Comparison of ENCODE assay signal across 19 cellular contexts in the genomic region with DNA sequence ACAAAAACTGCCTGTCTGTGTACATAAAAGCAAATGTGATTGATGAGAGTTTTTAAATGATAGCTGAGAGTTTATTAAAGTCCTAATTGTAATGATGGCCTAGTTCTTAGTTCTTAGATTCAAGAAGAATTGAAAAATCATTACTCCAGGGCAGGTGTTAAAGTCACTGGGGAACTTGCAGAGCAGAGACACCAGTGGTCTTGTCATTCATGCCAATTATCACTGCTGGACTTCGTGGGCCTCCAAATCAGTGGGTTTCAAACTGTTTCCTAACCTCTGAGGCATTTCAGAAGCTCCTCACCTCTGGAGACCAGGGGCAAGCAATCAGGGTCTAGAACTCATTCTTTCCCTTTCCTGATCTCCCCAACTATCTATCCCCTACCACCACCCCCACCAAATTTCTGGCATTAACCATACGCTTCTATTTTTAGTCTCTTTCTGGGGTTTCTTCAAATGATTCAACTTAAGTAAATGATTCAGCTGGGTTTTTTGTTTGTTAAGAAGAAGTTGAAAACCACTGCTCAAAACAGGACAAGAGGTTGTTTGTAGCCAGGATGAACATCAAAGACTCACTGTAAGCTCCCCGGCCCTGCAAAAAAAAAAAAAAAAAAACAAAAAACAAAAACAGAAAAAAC.
DNase-seq lines count a peak whose midpoint lies in the region; ATAC-seq, FAIRE-seq and TF ChIP-seq lines count a peak whose summit lies in the region.
"Had no signal": no experiment of that assay in that cellular context is flagged by ENCODE, and none has a peak within 500 bp of the region (broad histone marks: within the 10 kb centered on the region; RNA-seq: fewer than 3 reads in every experiment).

No MANE protein-coding gene starts in this region.

- FAIRE-seq in GM19239 (lab: Jason Lieb, UNC) = peak; percentile 79
- FAIRE-seq: small intestine had no signal

- peaks cover 47% of the 10 kb centered on the region for H3K36me3 Mint-ChIP-seq in activated naive CD4-positive, alpha-beta T cell treated with anti-CD3 and anti-CD28 coated beads for 36 hours (ENCODE audit: low read depth)
- peaks cover 38% of the 10 kb centered on the region for H3K36me3 Mint-ChIP-seq in T-helper 1 cell treated with Interleukin-12 subunit alpha and Interleukin-12 subunit beta and Interleukin-4 antibody, amounts not matched to agents 30 μg/mL and 1 μg/mL, for 36 hours (ENCODE audit: low read depth)
- H3K36me3 Mint-ChIP-seq in stimulated activated effector memory CD8-positive, alpha-beta T cell treated with anti-CD3 and anti-CD28 coated beads, Interleukin-12 subunit alpha, Interleukin-12 subunit beta, amount 100 ng/mL, for 72 hours = peaks cover 14% of the 10 kb centered on the region

- H3K4me3 Mint-ChIP-seq in activated naive CD4-positive, alpha-beta T cell treated with anti-CD3 and anti-CD28 coated beads for 36 hours = no peak overlapping the region
- H3K4me3 Mint-ChIP-seq in T-helper 1 cell treated with Interleukin-12 subunit alpha and Interleukin-12 subunit beta and Interleukin-4 antibody, amounts not matched to agents 30 μg/mL and 1 μg/mL, for 36 hours = no peak overlapping the region
- H3K4me3 Mint-ChIP-seq in stimulated activated effector memory CD8-positive, alpha-beta T cell treated with anti-CD3 and anti-CD28 coated beads, Interleukin-12 subunit alpha, Interleukin-12 subunit beta, amount 100 ng/mL, for 72 hours = peak overlapping the region; percentile 26
- H3K4me3 Mint-ChIP-seq: CD4-positive, alpha-beta memory T cell; neural progenitor cell had no signal

- peaks cover 18% of the 10 kb centered on the region for H3K4me1 Mint-ChIP-seq in activated naive CD4-positive, alpha-beta T cell treated with anti-CD3 and anti-CD28 coated beads for 36 hours (ENCODE audit: low read depth)
- H3K4me1 Mint-ChIP-seq in T-helper 1 cell treated with Interleukin-12 subunit alpha and Interleukin-12 subunit beta and Interleukin-4 antibody, amounts not matched to agents 30 μg/mL and 1 μg/mL, for 36 hours (ENCODE audit: low read depth) = peaks cover 26% of the 10 kb centered on the region
- H3K4me1 Mint-ChIP-seq in stimulated activated effector memory CD8-positive, alpha-beta T cell treated with anti-CD3 and anti-CD28 coated beads, Interleukin-12 subunit alpha, Interleukin-12 subunit beta, amount 100 ng/mL, for 72 hours = peaks cover 47% of the 10 kb centered on the region
- H3K4me1 Mint-ChIP-seq: neural progenitor cell had no signal

- H3K27ac Mint-ChIP-seq in activated naive CD4-positive, alpha-beta T cell treated with anti-CD3 and anti-CD28 coated beads for 36 hours = no peak overlapping the region
- peak overlapping the region; percentile 18 for H3K27ac Mint-ChIP-seq in T-helper 1 cell treated with Interleukin-12 subunit alpha and Interleukin-12 subunit beta and Interleukin-4 antibody, amounts not matched to agents 30 μg/mL and 1 μg/mL, for 36 hours
- H3K27ac Mint-ChIP-seq in stimulated activated effector memory CD8-positive, alpha-beta T cell treated with anti-CD3 and anti-CD28 coated beads, Interleukin-12 subunit alpha, Interleukin-12 subunit beta, amount 100 ng/mL, for 72 hours = peak overlapping the region; percentile 81
- H3K27ac Mint-ChIP-seq: neural progenitor cell had no signal

- no peak overlapping the region for H3K27ac ChIP-seq in coronary artery
- H3K27ac ChIP-seq: ascending aorta, left lung, neural progenitor cell, prostate gland, thoracic aorta had no signal

- peak; percentile 3 for DNase-seq in activated naive CD4-positive, alpha-beta T cell treated with Interleukin-2 at 50 U/mL for 16 hours
- DNase-seq in activated naive CD4-positive, alpha-beta T cell treated with anti-CD3 and anti-CD28 coated beads for 36 hours = no peak
- peak; percentile 1 for DNase-seq in GM19239 (ENCODE audit: insufficient read length, low spot score)
- DNase-seq in stimulated activated effector memory CD8-positive, alpha-beta T cell treated with anti-CD3 and anti-CD28 coated beads, Interleukin-12 subunit alpha, Interleukin-12 subunit beta, amount 100 ng/mL, for 72 hours (ENCODE audit: low spot score in 2 of 2) = peak; percentile 7 to 60
- no peak for DNase-seq in coronary artery (ENCODE audit: low spot score)
- DNase-seq: activated gamma-delta T cell; CD4-positive, alpha-beta memory T cell; DMS79 treated with DMSO at 0.1 percent for 48 hours; GOT3; left lung; NCI-H524 treated with DMSO at 0.1 percent for 48 hours; small intestine; stimulated activated CD8-positive, alpha-beta memory T cell treated with anti-CD3 and anti-CD28 coated beads, Interleukin-4, amount 100 ng/mL, for 48 hours had no signal

- H3K9me3 Mint-ChIP-seq in activated naive CD4-positive, alpha-beta T cell treated with anti-CD3 and anti-CD28 coated beads for 36 hours = peaks cover 7% of the 10 kb centered on the region
- H3K9me3 Mint-ChIP-seq in T-helper 1 cell treated with Interleukin-12 subunit alpha and Interleukin-12 subunit beta and Interleukin-4 antibody, amounts not matched to agents 30 μg/mL and 1 μg/mL, for 36 hours = peaks cover 21% of the 10 kb centered on the region
- peaks cover 11% of the 10 kb centered on the region for H3K9me3 Mint-ChIP-seq in stimulated activated effector memory CD8-positive, alpha-beta T cell treated with anti-CD3 and anti-CD28 coated beads, Interleukin-12 subunit alpha, Interleukin-12 subunit beta, amount 100 ng/mL, for 72 hours

- intact Hi-C loops in activated naive CD4-positive, alpha-beta T cell treated with anti-CD3 and anti-CD28 coated beads for 36 hours (cut with micrococcal nuclease) = no loop called here

- CTCF ChIA-PET in activated naive CD4-positive, alpha-beta T cell treated with anti-CD3 and anti-CD28 coated beads for 36 hours (lab: Charles Lee) = interaction anchor here (0.5 to 1.4 kb wide), 3 partner anchors 25 to 912 kb away, joined by 3 to 7 read pairs (median 5); no protein-coding TSS in a partner anchor

- H3K4me3 ChIP-seq in coronary artery = no peak overlapping the region
- H3K4me3 ChIP-seq: ascending aorta, left lung, neural progenitor cell, prostate gland, thoracic aorta had no signal

- peak; percentile 94 for ATAC-seq in stimulated activated effector memory CD8-positive, alpha-beta T cell treated with anti-CD3 and anti-CD28 coated beads, Interleukin-12 subunit alpha, Interleukin-12 subunit beta, amount 100 ng/mL, for 72 hours
- no peak for ATAC-seq in GM18907 (IDR thresholded peaks at IDR 0.05; ENCODE audit: unreplicated experiment)
- ATAC-seq: left lung had no signal

- TF ChIP-seq CTCF in coronary artery (IDR thresholded peaks at IDR 0.05) = no peak

- no peaks in the 10 kb centered on the region for H3K27me3 Mint-ChIP-seq in activated naive CD4-positive, alpha-beta T cell treated with anti-CD3 and anti-CD28 coated beads for 36 hours (ENCODE audit: low read depth)
- no peaks in the 10 kb centered on the region for H3K27me3 Mint-ChIP-seq in T-helper 1 cell treated with Interleukin-12 subunit alpha and Interleukin-12 subunit beta and Interleukin-4 antibody, amounts not matched to agents 30 μg/mL and 1 μg/mL, for 36 hours (ENCODE audit: low read depth)
- H3K27me3 Mint-ChIP-seq: CD4-positive, alpha-beta memory T cell had no signal

Comparison
In these comparisons a context has a peak if more than half of its experiments do, and no peak if none do; other contexts are left out.
1. DNase-seq: peak in activated naive CD4-positive, alpha-beta T cell treated with Interleukin-2 at 50 U/mL for 16 hours (single experiment), GM19239 (single experiment) and stimulated activated effector memory CD8-positive, alpha-beta T cell treated with anti-CD3 and anti-CD28 coated beads, Interleukin-12 subunit alpha, Interleukin-12 subunit beta, amount 100 ng/mL, for 72 hours (2 of 2); none in activated naive CD4-positive, alpha-beta T cell treated with anti-CD3 and anti-CD28 coated beads for 36 hours (single experiment) and coronary artery (single experiment).